16 cellular contexts compared by ENCODE assay signal in the genomic region with DNA sequence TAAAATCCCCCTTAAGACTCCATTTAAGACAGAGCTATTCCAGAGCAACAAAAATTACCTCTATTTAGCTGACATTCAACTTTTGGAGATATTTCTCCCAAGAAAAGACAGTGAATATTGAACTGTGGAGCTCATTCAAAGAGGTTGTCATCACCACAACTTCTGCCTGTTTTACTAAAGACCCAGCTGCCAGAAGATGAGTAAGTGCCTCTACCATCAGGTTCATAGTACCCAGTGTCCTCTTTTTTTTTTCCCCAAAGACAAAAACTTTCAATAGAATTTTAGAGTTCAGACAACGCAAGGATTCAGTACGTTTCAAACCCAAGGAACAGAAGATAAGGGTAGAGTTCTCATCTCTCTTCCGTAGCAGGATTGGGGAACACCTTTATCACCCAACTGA.
DNase-seq lines count a peak whose midpoint lies in the region; ATAC-seq, FAIRE-seq and TF ChIP-seq lines count a peak whose summit lies in the region.
"Had no signal": no experiment of that assay in that cellular context is flagged by ENCODE, and none has a peak within 500 bp of the region (broad histone marks: within the 10 kb centered on the region; RNA-seq: fewer than 3 reads in every experiment).

No MANE protein-coding gene starts in this region.

- intact Hi-C loops in IMR-90 (cut with micrococcal nuclease) = loop anchor here (1.0 kb wide), 1 partner anchor 9 kb away; no protein-coding TSS in a partner anchor

- H3K27me3 ChIP-seq in IMR-90 (ENCODE audit: control insufficient read depth, insufficient read depth, low read length) = no peaks in the 10 kb centered on the region
- no peaks in the 10 kb centered on the region for H3K27me3 ChIP-seq in astrocyte (ENCODE audit: insufficient read depth, low read length)
- no peaks in the 10 kb centered on the region for H3K27me3 ChIP-seq in subcutaneous abdominal adipose tissue (ENCODE audit: control insufficient read depth in 5 of 5, insufficient read depth in 4 of 5, low read length in 5 of 5)
- H3K27me3 ChIP-seq: SJCRH30 had no signal

- CTCF ChIA-PET in IMR-90 (lab: Yijun Ruan, JAX) = interaction anchor here (0.8 kb wide), 1 partner anchor 11 kb away, joined by 3 read pairs; no protein-coding TSS in a partner anchor

- no peak for TF ChIP-seq RAD21 in IMR-90 (IDR thresholded peaks at IDR 0.05; ENCODE audit: low read length)

- H2AK5ac ChIP-seq in IMR-90 (ENCODE audit: low read depth, low read length) = no peak overlapping the region

- H3K4me2 ChIP-seq in IMR-90 (ENCODE audit: low read depth, low read length) = peak overlapping the region; percentile 48; the same call in 1 of the 2 replicates
- H3K4me2 ChIP-seq in astrocyte (ENCODE audit: low read length) = peak overlapping the region; percentile 37

- H3K9me3 ChIP-seq in IMR-90 (ENCODE audit: control insufficient read depth, insufficient read depth, low read length) = no peaks in the 10 kb centered on the region
- H3K9me3 ChIP-seq in astrocyte (ENCODE audit: insufficient read depth, low read depth, low read length) = no peaks in the 10 kb centered on the region
- no peaks in the 10 kb centered on the region for H3K9me3 ChIP-seq in subcutaneous abdominal adipose tissue (ENCODE audit: control insufficient read depth in 5 of 5, low read length in 5 of 5)
- H3K9me3 ChIP-seq: SJCRH30 had no signal

- dilution Hi-C loops in IMR-90 (cut with HindIII; ENCODE audit: low sequenced_read_pairs, unreplicated experiment) = no loop called here

- H3K9ac ChIP-seq in IMR-90 (ENCODE audit: low read depth, low read length) = no peak overlapping the region
- H3K9ac ChIP-seq in astrocyte (ENCODE audit: low read length) = no peak overlapping the region
- no peak overlapping the region for H3K9ac ChIP-seq in subcutaneous abdominal adipose tissue (ENCODE audit: low read length in 5 of 5)

- H2BK15ac ChIP-seq in IMR-90 (ENCODE audit: low read depth, low read length) = peak overlapping the region; percentile 26; the same call in 1 of the 3 replicates

- H2BK20ac ChIP-seq in IMR-90 (ENCODE audit: low read depth, low read length) = peak overlapping the region; percentile 64

- peak overlapping the region; percentile 53; the same call in 1 of the 2 replicates for H3K4ac ChIP-seq in IMR-90 (ENCODE audit: low read depth, low read length)

- no peaks in the 10 kb centered on the region for H3K27me3 Mint-ChIP-seq in astrocyte (ENCODE audit: low read depth, unreplicated experiment)

- TF ChIP-seq POLR2A in IMR-90 (IDR thresholded peaks at IDR 0.05; ENCODE audit: low read depth, low read length) = no peak

- POLR2A ChIA-PET in IMR-90 (lab: Charles Lee; ENCODE audit: unreplicated experiment) = no interaction called here

- in situ Hi-C loops in IMR-90 (cut with MboI; ENCODE audit: low sequenced_read_pairs) = no loop called here

- H4K20me1 ChIP-seq in IMR-90 (ENCODE audit: insufficient read depth, low read length) = no peaks in the 10 kb centered on the region
- no peaks in the 10 kb centered on the region for H4K20me1 ChIP-seq in astrocyte (ENCODE audit: insufficient read depth, low read length)

- H2AFZ ChIP-seq in IMR-90 (replicated peaks; ENCODE audit: low read length, poor library complexity) (no peak overlapping the region), astrocyte (ENCODE audit: low read depth, low read length) (no peak overlapping the region)

- BruUV-seq in IMR-90 (replicated peaks; lab: Mats Ljungman, UMichigan) = no TSS peak

- H3K4me3 Mint-ChIP-seq in astrocyte (ENCODE audit: unreplicated experiment) = no peak overlapping the region
- H3K4me3 Mint-ChIP-seq: CD8-positive, alpha-beta T cell had no signal

- H3K4me3 ChIP-seq in IMR-90 (ENCODE audit: insufficient read depth, low read depth, low read length) = no peak overlapping the region
- H3K4me3 ChIP-seq in astrocyte (ENCODE audit: insufficient read depth, low read depth, low read length) = no peak overlapping the region
- H3K4me3 ChIP-seq in subcutaneous abdominal adipose tissue (ENCODE audit: low read depth in 1 of 5, low read length in 5 of 5) = no peak overlapping the region
- H3K4me3 ChIP-seq: SJCRH30 had no signal

- H3K27ac ChIP-seq in IMR-90 (ENCODE audit: insufficient read depth, low read length) (no peak overlapping the region), astrocyte (ENCODE audit: low read depth, low read length) (no peak overlapping the region), subcutaneous abdominal adipose tissue (ENCODE audit: low read depth, low read length) (peak overlapping the region; percentile 61)
- H3K27ac ChIP-seq: RWPE1, SJCRH30 had no signal

- H4K91ac ChIP-seq in IMR-90 (ENCODE audit: insufficient read depth, low read depth, low read length) = peak overlapping the region; percentile 24; the same call in 1 of the 2 replicates

- DNase-seq in IMR-90 = no peak
- peak; percentile 25 for DNase-seq in astrocyte (ENCODE audit: low read depth)
- DNase-seq in glomerular visceral epithelial cell (ENCODE audit: extremely low spot score) = peak; percentile 33
- DNase-seq in GM19239 (ENCODE audit: insufficient read length, low spot score) = no peak
- no peak for DNase-seq in cortex of kidney (lab: John Stamatoyannopoulos, UW)
- no peak for DNase-seq in DMS79 treated with DMSO at 0.1 percent for 48 hours (lab: John Stamatoyannopoulos, UW)
- DNase-seq: CD8-positive, alpha-beta T cell; Kasumi-1; NCI-H1092; NCI-H1694 treated with DMSO at 0.1 percent for 48 hours; NCI-H2171; NCI-H510A; SJCRH30 had no signal

- no peak overlapping the region for H3K56ac ChIP-seq in IMR-90 (ENCODE audit: extremely low read depth, insufficient read depth, low read length)

- no CpG with 5 or more reads among the region's 3 CpGs for WGBS in IMR-90 (ENCODE audit: extremely low coverage in 2 of 2, insufficient read length in 1 of 2), 2 experiments

- no peaks in the 10 kb centered on the region for H3K9me3 Mint-ChIP-seq in astrocyte (ENCODE audit: unreplicated experiment)
- H3K9me3 Mint-ChIP-seq: CD8-positive, alpha-beta T cell had no signal

- H3K4me1 ChIP-seq in IMR-90 (ENCODE audit: control insufficient read depth, insufficient read depth, low read length) = peaks cover 10% of the 10 kb centered on the region; the same call in 1 of the 2 replicates
- peaks cover 6% of the 10 kb centered on the region for H3K4me1 ChIP-seq in astrocyte (ENCODE audit: insufficient read depth, low read length)
- H3K4me1 ChIP-seq in subcutaneous abdominal adipose tissue (ENCODE audit: control insufficient read depth in 5 of 5, insufficient read depth in 5 of 5, low read length in 5 of 5) = peaks cover 0 to 31% (median 4%) of the 10 kb centered on the region in 5 donors
- H3K4me1 ChIP-seq: SJCRH30 had no signal

- no peak for FAIRE-seq in astrocyte (lab: Jason Lieb, UNC)
- no peak for FAIRE-seq in GM19239 (lab: Jason Lieb, UNC)

- peak overlapping the region; percentile 32 for H2BK5ac ChIP-seq in IMR-90 (ENCODE audit: low read depth, low read length, poor library complexity, severe bottlenecking)

- no peaks in the 10 kb centered on the region for H3K79me2 ChIP-seq in astrocyte (ENCODE audit: insufficient read depth, low read length)

- TF ChIP-seq CTCF in IMR-90 (conservative IDR thresholded peaks at IDR 0.05; ENCODE audit: low read depth, low read length) (no peak), astrocyte (IDR thresholded peaks at IDR 0.05; ENCODE audit: insufficient read depth, low read depth, low read length) (no peak)

- H3K18ac ChIP-seq in IMR-90 (ENCODE audit: low read depth, low read length) = peak overlapping the region; percentile 64; the same call in 1 of the 2 replicates

- 0 out of 2 replicates have a peak, but pooled peaks have one; percentile 24 for ATAC-seq in IMR-90 (ENCODE audit: low read depth)
- ATAC-seq: CD8-positive, alpha-beta T cell; HCT116 had no signal

- H3K27ac Mint-ChIP-seq in astrocyte (ENCODE audit: unreplicated experiment) = peak overlapping the region; percentile 27
- H3K27ac Mint-ChIP-seq: CD8-positive, alpha-beta T cell had no signal

- no peak overlapping the region for H4K5ac ChIP-seq in IMR-90 (ENCODE audit: low read depth, low read length)

- peaks cover 6% of the 10 kb centered on the region; the same call in 1 of the 2 replicates for H3K9me1 ChIP-seq in IMR-90 (ENCODE audit: insufficient read depth, low read length)

- peak overlapping the region; percentile 54; the same call in 1 of the 2 replicates for H2BK120ac ChIP-seq in IMR-90 (ENCODE audit: low read depth, low read length)

- H3K36me3 ChIP-seq in IMR-90 (ENCODE audit: control insufficient read depth, insufficient read depth, low read length) (no peaks in the 10 kb centered on the region), astrocyte (ENCODE audit: insufficient read depth, low read length) (no peaks in the 10 kb centered on the region), subcutaneous abdominal adipose tissue (ENCODE audit: control insufficient read depth in 5 of 5, insufficient read depth in 5 of 5, low read length in 5 of 5) (no peaks in the 10 kb centered on the region)
- H3K36me3 ChIP-seq: SJCRH30 had no signal

- H3K79me1 ChIP-seq in IMR-90 (ENCODE audit: low read depth in 1 of 2, low read length in 2 of 2) = peaks cover 21 to 23% of the 10 kb centered on the region in 2 experiments

- H3K23ac ChIP-seq in IMR-90 (ENCODE audit: low read depth, low read length) = peak overlapping the region; percentile 58; the same call in 1 of the 2 replicates

- H3K4me1 Mint-ChIP-seq in astrocyte (ENCODE audit: low read depth, unreplicated experiment) = peaks cover 11% of the 10 kb centered on the region

- no peaks in the 10 kb centered on the region for H3K36me3 Mint-ChIP-seq in astrocyte (ENCODE audit: low read depth, unreplicated experiment)
- H3K36me3 Mint-ChIP-seq: CD8-positive, alpha-beta T cell had no signal

- no peak overlapping the region for H2AK9ac ChIP-seq in IMR-90 (replicated peaks; ENCODE audit: low read depth, low read length, poor library complexity)

- peak overlapping the region; percentile 62; the same call in 1 of the 2 replicates for H3K14ac ChIP-seq in IMR-90 (replicated peaks; ENCODE audit: low read depth, low read length)

- no peak overlapping the region; a peak in 1 of 4 replicates for H4K8ac ChIP-seq in IMR-90 (ENCODE audit: low read depth in 2 of 2, low read length in 2 of 2)

TF ChIP-seq in IMR-90, 13 proteins besides CTCF, POLR2A, EP300 and RAD21 (continues in another document):
- no peak for TF ChIP-seq RFX5 (IDR thresholded peaks at IDR 0.05; ENCODE audit: low read depth, low read length)
- TF ChIP-seq RCOR1 (IDR thresholded peaks at IDR 0.05; ENCODE audit: insufficient replicate concordance, low read length) = no peak
- TF ChIP-seq CHD1 (IDR thresholded peaks at IDR 0.05; ENCODE audit: low read depth, low read length) = no peak
- TF ChIP-seq SMC3 (IDR thresholded peaks at IDR 0.05; ENCODE audit: low read depth, low read length) = no peak
- no peak for TF ChIP-seq ELK1 (IDR thresholded peaks at IDR 0.05; ENCODE audit: borderline replicate concordance, low read depth, low read length)

Comparison
In these comparisons a context has a peak if more than half of its experiments do, and no peak if none do; other contexts are left out.
1. DNase-seq: peak in astrocyte (single experiment) and glomerular visceral epithelial cell (single experiment); none in IMR-90 (single experiment), GM19239 (single experiment), cortex of kidney (single experiment) and DMS79 treated with DMSO at 0.1 percent for 48 hours (single experiment).